In the genomic region with DNA sequence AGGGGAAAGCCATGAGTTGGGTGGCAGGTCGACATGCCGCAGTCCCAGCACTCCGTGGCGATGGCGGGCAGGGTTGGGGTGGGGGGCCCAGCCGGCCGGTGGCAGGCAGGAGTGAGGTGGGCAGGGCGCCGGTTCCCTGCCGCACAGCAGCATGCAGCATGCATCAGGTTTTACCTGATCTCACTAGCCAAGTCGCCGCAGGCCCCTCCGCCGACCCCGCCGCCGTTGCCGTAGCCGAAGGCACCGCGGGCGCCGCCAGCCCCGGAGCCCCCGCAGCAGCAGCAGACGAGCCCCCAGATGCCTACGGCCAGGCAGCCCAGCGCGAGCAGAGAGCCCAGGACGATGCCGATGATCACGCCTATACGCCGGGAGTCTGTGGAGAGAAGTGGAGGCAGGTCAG, we compare ENCODE assay signal across 1 cellular context.
TF ChIP-seq lines count a peak whose summit lies in the region.

No MANE protein-coding gene starts in this region.

TF ChIP-seq in HCT116, 20 proteins besides CTCF, POLR2A, EP300 and RAD21 (continued from another document):
- TF ChIP-seq ZNF274 (IDR thresholded peaks at IDR 0.05; ENCODE audit: low read depth, low read length), result no peak
- TF ChIP-seq ATF3 (IDR thresholded peaks at IDR 0.05), result no peak
- TF ChIP-seq REST (IDR thresholded peaks at IDR 0.05; ENCODE audit: low read depth), result no peak
- TF ChIP-seq TCF7L2 (IDR thresholded peaks at IDR 0.05; ENCODE audit: borderline replicate concordance, extremely low read depth, insufficient read depth, insufficient read length), result no peak
- TF ChIP-seq SRF (IDR thresholded peaks at IDR 0.05; ENCODE audit: low read depth), result no peak
- TF ChIP-seq CEBPB (IDR thresholded peaks at IDR 0.05; ENCODE audit: low read depth), result no peak
- TF ChIP-seq ZFX (IDR thresholded peaks at IDR 0.05), result no peak
- no peak for TF ChIP-seq SIN3A (IDR thresholded peaks at IDR 0.05; ENCODE audit: low read depth)
- no peak for TF ChIP-seq YY1 (IDR thresholded peaks at IDR 0.05; ENCODE audit: extremely low read depth, insufficient replicate concordance, low read depth, low read length)
- TF ChIP-seq SP1 (IDR thresholded peaks at IDR 0.05; ENCODE audit: low read depth), result no peak
- TF ChIP-seq, protein P1, sequence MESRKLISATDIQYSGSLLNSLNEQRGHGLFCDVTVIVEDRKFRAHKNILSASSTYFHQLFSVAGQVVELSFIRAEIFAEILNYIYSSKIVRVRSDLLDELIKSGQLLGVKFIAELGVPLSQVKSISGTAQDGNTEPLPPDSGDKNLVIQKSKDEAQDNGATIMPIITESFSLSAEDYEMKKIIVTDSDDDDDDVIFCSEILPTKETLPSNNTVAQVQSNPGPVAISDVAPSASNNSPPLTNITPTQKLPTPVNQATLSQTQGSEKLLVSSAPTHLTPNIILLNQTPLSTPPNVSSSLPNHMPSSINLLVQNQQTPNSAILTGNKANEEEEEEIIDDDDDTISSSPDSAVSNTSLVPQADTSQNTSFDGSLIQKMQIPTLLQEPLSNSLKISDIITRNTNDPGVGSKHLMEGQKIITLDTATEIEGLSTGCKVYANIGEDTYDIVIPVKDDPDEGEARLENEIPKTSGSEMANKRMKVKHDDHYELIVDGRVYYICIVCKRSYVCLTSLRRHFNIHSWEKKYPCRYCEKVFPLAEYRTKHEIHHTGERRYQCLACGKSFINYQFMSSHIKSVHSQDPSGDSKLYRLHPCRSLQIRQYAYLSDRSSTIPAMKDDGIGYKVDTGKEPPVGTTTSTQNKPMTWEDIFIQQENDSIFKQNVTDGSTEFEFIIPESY (IDR thresholded peaks at IDR 0.05; ENCODE audit: extremely low read depth, insufficient replicate concordance, low read length), result no peak
- no peak for TF ChIP-seq EZH2phosphoT487 (IDR thresholded peaks at IDR 0.05; ENCODE audit: borderline replicate concordance)
